Comparison of ENCODE assay signal across 8 cellular contexts in the genomic region with DNA sequence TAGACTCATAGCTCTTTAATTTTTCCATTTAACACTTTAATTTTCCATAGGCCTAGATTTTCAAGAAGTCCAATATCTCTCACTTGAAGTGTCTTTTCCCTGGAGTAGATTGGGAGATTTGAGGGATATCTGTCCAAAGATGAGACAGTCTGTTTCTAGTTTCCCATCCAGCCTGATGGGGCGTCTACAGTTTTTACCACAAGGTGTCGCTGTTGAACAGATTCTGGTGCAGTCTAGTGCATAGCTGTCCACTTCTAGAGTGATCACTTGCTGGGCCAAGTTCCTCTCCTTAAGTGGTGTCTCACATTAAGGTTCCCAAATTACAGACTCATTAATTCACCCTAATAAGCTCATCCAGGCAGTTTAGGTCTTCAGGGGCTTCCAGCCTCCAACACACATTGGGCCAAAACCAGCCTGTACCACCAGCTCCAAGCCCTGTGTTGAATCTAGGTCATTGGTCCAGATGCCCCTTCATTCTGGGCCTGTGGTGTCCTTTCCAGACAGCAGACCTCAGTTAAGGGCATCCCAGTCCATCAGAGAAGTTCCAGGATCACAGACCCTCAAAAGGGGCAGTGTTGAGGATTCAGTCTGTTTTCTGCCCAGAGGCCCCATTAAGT. TPM values are rescaled to one million over a fixed set of nuclear protein-coding genes. Genes with fewer than 3 reads are reported as not detected.
A peak's percentile ranks its signal among the peaks of the same experiment; 100 is the strongest.
DNase-seq lines count a peak whose midpoint lies in the region; ATAC-seq and TF ChIP-seq lines count a peak whose summit lies in the region.

No MANE protein-coding gene starts in this region.

- POLR2A ChIA-PET in activated CD4-positive, alpha-beta T cell treated with anti-CD3 and anti-CD28 coated beads for 36 hours (lab: Charles Lee): interaction anchor here (0.6 to 1.4 kb wide), 2 partner anchors 73 to 482 kb away, joined by 3 to 7 read pairs; no protein-coding TSS in a partner anchor

- peak; percentile 80 for TF ChIP-seq CTCF in KMS-11 (conservative IDR thresholded peaks at IDR 0.05; ENCODE audit: low read depth, low read length)
- peak; percentile 67 for TF ChIP-seq CTCF in epithelial cell of proximal tubule (conservative IDR thresholded peaks at IDR 0.05; ENCODE audit: low read depth, low read length)
- peak in 2 of 4 experiments; percentile 14 to 28 for TF ChIP-seq CTCF in sigmoid colon (IDR thresholded peaks at IDR 0.05)

- H3K9me3 Mint-ChIP-seq in activated CD4-positive, alpha-beta T cell treated with anti-CD3 and anti-CD28 coated beads for 36 hours (ENCODE audit: low read depth): peaks cover 17% of the 10 kb centered on the region

- H4K20me1 ChIP-seq in KMS-11 (ENCODE audit: insufficient read depth): no peaks in the 10 kb centered on the region

- peaks cover 30% of the 10 kb centered on the region for H3K4me1 Mint-ChIP-seq in activated CD4-positive, alpha-beta T cell treated with anti-CD3 and anti-CD28 coated beads for 36 hours

- H3K36me3 Mint-ChIP-seq in activated CD4-positive, alpha-beta T cell treated with anti-CD3 and anti-CD28 coated beads for 36 hours (ENCODE audit: low read depth): peaks cover 68% of the 10 kb centered on the region

- H3K27ac ChIP-seq in KMS-11 (no peak overlapping the region), sigmoid colon (no peak overlapping the region)

- TF ChIP-seq EP300 in sigmoid colon (IDR thresholded peaks at IDR 0.05): no peak

- H3K36me3 ChIP-seq in KMS-11 (ENCODE audit: insufficient read depth) (no peaks in the 10 kb centered on the region), sigmoid colon (no peaks in the 10 kb centered on the region)

- H3K27me3 Mint-ChIP-seq in activated CD4-positive, alpha-beta T cell treated with anti-CD3 and anti-CD28 coated beads for 36 hours: no peaks in the 10 kb centered on the region

- no peak overlapping the region for H2AFZ ChIP-seq in KMS-11 (ENCODE audit: low read depth)

- peaks cover 4 to 13% (median 7%) of the 10 kb centered on the region in 4 donors for H3K9me3 ChIP-seq in sigmoid colon

- no peaks in the 10 kb centered on the region for H3K27me3 ChIP-seq in KMS-11 (ENCODE audit: insufficient read depth, low read depth)
- peaks cover 0 to 14% (median 0%) of the 10 kb centered on the region in 3 donors for H3K27me3 ChIP-seq in sigmoid colon

- peak; percentile 49 for DNase-seq in D341Med (ENCODE audit: low spot score)
- peak; percentile 80 for DNase-seq in activated CD4-positive, alpha-beta T cell treated with anti-CD3 and anti-CD28 coated beads for 36 hours
- no peak for DNase-seq in epithelial cell of proximal tubule (ENCODE audit: low read depth)
- DNase-seq in stimulated activated CD4-positive, alpha-beta T cell treated with anti-CD3 and anti-CD28 coated beads, Interleukin-2, amount 100 ng/mL, for 4 hours (ENCODE audit: low read depth): peak; percentile 35
- DNase-seq in SW480 (ENCODE audit: low spot score): no peak
- DNase-seq in NCI-H1930 (lab: John Stamatoyannopoulos, UW): no peak
- DNase-seq in sigmoid colon: no peak

- 52 to 70% methylated on average over 2 of the region's 2 CpGs for WGBS in sigmoid colon, 2 donors

- intact Hi-C loops in activated CD4-positive, alpha-beta T cell treated with anti-CD3 and anti-CD28 coated beads for 36 hours (cut with DNase I, micrococcal nuclease): loop anchor here (1.0 to 5.0 kb wide), 3 partner anchors 36 to 135 kb away; no protein-coding TSS in a partner anchor
- intact Hi-C loops in sigmoid colon (cut with DNase I): no loop called here

- no peak overlapping the region for H3K4me2 ChIP-seq in KMS-11

- no peaks in the 10 kb centered on the region for H3K4me1 ChIP-seq in KMS-11 (ENCODE audit: low read depth, poor library complexity, severe bottlenecking)
- no peaks in the 10 kb centered on the region for H3K4me1 ChIP-seq in sigmoid colon

- no peaks in the 10 kb centered on the region for H3K79me2 ChIP-seq in KMS-11 (ENCODE audit: insufficient read depth, low read depth)

- no peak overlapping the region for H3K4me3 Mint-ChIP-seq in activated CD4-positive, alpha-beta T cell treated with anti-CD3 and anti-CD28 coated beads for 36 hours

- no peak overlapping the region for H3K9ac ChIP-seq in KMS-11

- no peak overlapping the region for H3K4me3 ChIP-seq in KMS-11 (IDR thresholded peaks at IDR 0.05; ENCODE audit: insufficient read depth, low read depth, low read length)
- H3K4me3 ChIP-seq in epithelial cell of proximal tubule (ENCODE audit: low read depth, low read length): no peak overlapping the region
- H3K4me3 ChIP-seq in sigmoid colon: no peak overlapping the region

- CTCF ChIA-PET in activated CD4-positive, alpha-beta T cell treated with anti-CD3 and anti-CD28 coated beads for 36 hours (lab: Charles Lee): interaction anchor here (0.7 to 15.5 kb wide), 28 partner anchors 9 to 344 kb away, joined by 3 to 298 read pairs (median 5); partner anchors contain the start of genes CYLD and SNX20

- H3K27ac Mint-ChIP-seq in activated CD4-positive, alpha-beta T cell treated with anti-CD3 and anti-CD28 coated beads for 36 hours: peak overlapping the region; percentile 71

- TF ChIP-seq POLR2A in sigmoid colon (IDR thresholded peaks at IDR 0.05): no peak

- ATAC-seq in activated CD4-positive, alpha-beta T cell treated with anti-CD3 and anti-CD28 coated beads for 36 hours: no peak

RNA-seq across cellular contexts. Expression of gene SNX20, which starts 9.4 kb away (rescaled TPM):
- total RNA-seq in activated CD4-positive, alpha-beta T cell treated with anti-CD3 and anti-CD28 coated beads for 36 hours: 10 to 100 TPM; 43.3 to 48.9 TPM
- not detected in 2 replicates for total RNA-seq in epithelial cell of proximal tubule
- total RNA-seq in sigmoid colon: 1 to 10 TPM; 1.5 to 1.9 (median 1.8) TPM
- polyA plus RNA-seq in sigmoid colon: 1 to 10 TPM in 1 of 3 donors, under 1 TPM in 2; 0.60 to 9.3 (median 0.92) TPM

RNA-seq across cellular contexts. Expression of gene NOD2, which starts 21.7 kb away (rescaled TPM):
- total RNA-seq in activated CD4-positive, alpha-beta T cell treated with anti-CD3 and anti-CD28 coated beads for 36 hours: 1 to 10 TPM; 6.6 to 9.3 TPM
- 0.07 and 0.12 TPM in 2 replicates for total RNA-seq in epithelial cell of proximal tubule
- total RNA-seq in sigmoid colon: 1 to 10 TPM; 2.5 to 3.0 (median 2.7) TPM
- under 1 TPM; 0.23 to 0.76 (median 0.60) TPM for polyA plus RNA-seq in sigmoid colon

Comparison
In these comparisons a context has a peak if more than half of its experiments do, and no peak if none do; other contexts are left out.
1. DNase-seq: peak in D341Med (single experiment), activated CD4-positive, alpha-beta T cell treated with anti-CD3 and anti-CD28 coated beads for 36 hours (single experiment) and stimulated activated CD4-positive, alpha-beta T cell treated with anti-CD3 and anti-CD28 coated beads, Interleukin-2, amount 100 ng/mL, for 4 hours (single experiment); none in epithelial cell of proximal tubule (single experiment), SW480 (single experiment), NCI-H1930 (0 of 2) and sigmoid colon (single experiment).
2. RNA of gene SNX20, which starts 9.4 kb away (total RNA-seq): 43.3 to 48.9 TPM in activated CD4-positive, alpha-beta T cell treated with anti-CD3 and anti-CD28 coated beads for 36 hours; 1.5 to 1.9 TPM in sigmoid colon and not detected in epithelial cell of proximal tubule; every median in the first group is over 10 times any median in the second.